ENCODE assay signal across 12 cellular contexts in genomic region chr19:49039736-49040135, GRCh38. TPM values are rescaled to one million over a fixed set of nuclear protein-coding genes. Genes with fewer than 3 reads are reported as not detected.
"Had no signal": no experiment of that assay in that cellular context is flagged by ENCODE, and none has a peak within 500 bp of the region (broad histone marks: within the 10 kb centered on the region; RNA-seq: fewer than 3 reads in every experiment).

No MANE protein-coding gene starts in this region.

RNA-seq across cellular contexts. Expression of gene CGB1, which starts 3.0 kb away (rescaled TPM):
- total RNA-seq: OCI-LY7, Peyer's patch, Right ventricle myocardium inferior, Right ventricle myocardium superior, RPMI7951, SJCRH30, SK-MEL-5, T-cell had no signal
- polyA plus RNA-seq: SK-N-SH had no signal

RNA-seq across cellular contexts. Expression of gene CGB5, which starts 3.9 kb away (rescaled TPM):
- total RNA-seq: OCI-LY7, PC-3, Peyer's patch, Right ventricle myocardium inferior, Right ventricle myocardium superior, RPMI7951, SJCRH30, SJSA1, SK-MEL-5, T-cell had no signal

RNA-seq across cellular contexts. Expression of gene CGB2, which starts 8.0 kb away (rescaled TPM):
- total RNA-seq: OCI-LY7, PC-3, PC-9, Peyer's patch, Right ventricle myocardium inferior, Right ventricle myocardium superior, RPMI7951, SJCRH30, SJSA1, SK-MEL-5, T-cell had no signal

RNA-seq across cellular contexts. Expression of gene CGB8, which starts 9.2 kb away (rescaled TPM):
- total RNA-seq: OCI-LY7, Peyer's patch, Right ventricle myocardium inferior, Right ventricle myocardium superior, RPMI7951, SJCRH30, SK-MEL-5, T-cell had no signal

RNA-seq across cellular contexts. Expression of gene CGB3, which starts 15.6 kb away (rescaled TPM):
- total RNA-seq: OCI-LY7, PC-3, PC-9, Peyer's patch, Right ventricle myocardium inferior, Right ventricle myocardium superior, RPMI7951, SJCRH30, SJSA1, SK-MEL-5, T-cell had no signal
